In genomic region chr3:57692134-57692403, GRCh38 we compare ENCODE assay signal across 8 cellular contexts. TPM values are rescaled to one million over a fixed set of nuclear protein-coding genes. Genes with fewer than 3 reads are reported as not detected.
A peak's percentile ranks its signal among the peaks of the same experiment; 100 is the strongest.
DNase-seq lines count a peak whose midpoint lies in the region; ATAC-seq, FAIRE-seq and TF ChIP-seq lines count a peak whose summit lies in the region.
"Not testable (repeated sequence)": the region's sequence is repeated elsewhere in the genome, so short reads cannot be mapped to it uniquely, and the experiment has no call there.

No MANE protein-coding gene starts in this region.

- not testable (repeated sequence) for H2BK5ac ChIP-seq in mesenchymal stem cell (ENCODE audit: low read depth, low read length, poor library complexity, severe bottlenecking)

- TF ChIP-seq RAD21 in GM12878 (IDR thresholded peaks at IDR 0.05; ENCODE audit: insufficient read depth, low read depth, low read length), result not testable (repeated sequence)

- in situ Hi-C loops in GM12878 (cut with MboI), result not testable (repeated sequence)

- intact Hi-C loops in A673 (cut with micrococcal nuclease; ENCODE audit: unreplicated experiment), result not testable (repeated sequence)
- intact Hi-C loops in GM12878 (cut with micrococcal nuclease; ENCODE audit: unreplicated experiment), result loop anchor here (1.0 to 5.0 kb wide), 3 partner anchors 21 to 135 kb away; partner anchors contain the start of genes ARF4 and PDE12

- not testable (repeated sequence) for H3K79me1 ChIP-seq in mesenchymal stem cell (replicated peaks; ENCODE audit: low read length, poor library complexity, severe bottlenecking)

- not testable (repeated sequence) for H2BK120ac ChIP-seq in mesenchymal stem cell (ENCODE audit: low read depth, low read length)

- H3K4me2 ChIP-seq in KMS-11 (peak overlapping the region; percentile 54; the same call in 1 of the 2 replicates), GM12878 (ENCODE audit: control insufficient read depth, insufficient read depth) (peak overlapping the region; percentile 68), mesenchymal stem cell (ENCODE audit: low read length, poor library complexity, severe bottlenecking) (peak overlapping the region; percentile 62)

- DNase-seq in A673 (ENCODE audit: low spot score); GM12878 (ENCODE audit: low read depth, low spot score); fibroblast of the aortic adventitia (ENCODE audit: low read depth); mesenchymal stem cell; skeletal muscle cell (ENCODE audit: low read depth): not testable (repeated sequence)
- DNase-seq in T-helper 9 cell, result peak; percentile 7

- not testable (repeated sequence) for H3K4me1 ChIP-seq in A673 (ENCODE audit: insufficient read depth, low read length, poor library complexity, severe bottlenecking); mesenchymal stem cell (ENCODE audit: control insufficient read depth, insufficient read depth, low read depth, low read length)
- H3K4me1 ChIP-seq in KMS-11 (ENCODE audit: low read depth, poor library complexity, severe bottlenecking), result peaks cover 39% of the 10 kb centered on the region
- peaks cover 15% of the 10 kb centered on the region; the same call in 1 of the 2 replicates for H3K4me1 ChIP-seq in GM12878 (ENCODE audit: control insufficient read depth, insufficient read depth, low read length)

- not testable (repeated sequence) for H3K27ac ChIP-seq in A673 (ENCODE audit: low read depth, low read length, poor library complexity, severe bottlenecking)
- peak overlapping the region; percentile 74; the same call in 1 of the 2 replicates for H3K27ac ChIP-seq in KMS-11
- H3K27ac ChIP-seq in GM12878 (ENCODE audit: control insufficient read depth, insufficient read depth), result peak overlapping the region; percentile 88
- peak overlapping the region; percentile 33 for H3K27ac ChIP-seq in mesenchymal stem cell (ENCODE audit: low read length, poor library complexity, severe bottlenecking)

- H3K23ac ChIP-seq in mesenchymal stem cell (ENCODE audit: low read length in 2 of 2), result not testable (repeated sequence)

- not testable (repeated sequence) for H3K27me3 ChIP-seq in A673 (replicated peaks; ENCODE audit: insufficient read depth, low read depth, low read length, poor library complexity); KMS-11 (ENCODE audit: insufficient read depth, low read depth); GM12878 (replicated peaks in 1 of 2; ENCODE audit: control insufficient read depth in 2 of 2, insufficient read depth in 2 of 2, low read length in 1 of 2); mesenchymal stem cell (ENCODE audit: control insufficient read depth in 1 of 2, insufficient read depth in 1 of 2, low read length in 2 of 2)

- peak overlapping the region in 1 of 2 experiments; percentile 11 for H3K18ac ChIP-seq in mesenchymal stem cell (ENCODE audit: low read depth in 1 of 2, low read length in 2 of 2)

- H3K9ac ChIP-seq in KMS-11, result peak overlapping the region; percentile 88; the same call in 1 of the 2 replicates
- peak overlapping the region; percentile 80 for H3K9ac ChIP-seq in GM12878 (ENCODE audit: control insufficient read depth, insufficient read depth, low read length)
- peak overlapping the region; percentile 97 for H3K9ac ChIP-seq in mesenchymal stem cell (ENCODE audit: low read length)

- H2AK5ac ChIP-seq in mesenchymal stem cell (ENCODE audit: low read length, severe bottlenecking), result not testable (repeated sequence)

- TF ChIP-seq POLR2A in GM12878 (IDR thresholded peaks at IDR 0.05; ENCODE audit: low read depth, low read length), result not testable (repeated sequence)

- SMC1A ChIA-PET in GM12878 (lab: Charles Lee; ENCODE audit: uncharacterized antibody, unreplicated experiment), result interaction anchor here (2.2 to 7.7 kb wide), 3 partner anchors 13 to 134 kb away, joined by 11 to 68 read pairs (median 18); no protein-coding TSS in a partner anchor

- not testable (repeated sequence) for H2BK15ac ChIP-seq in mesenchymal stem cell (ENCODE audit: low read depth, poor library complexity, severe bottlenecking)

- H3K36me3 ChIP-seq in A673 (ENCODE audit: insufficient read depth, low read length, poor library complexity, severe bottlenecking); KMS-11 (ENCODE audit: insufficient read depth); GM12878 (ENCODE audit: control insufficient read depth in 2 of 2, insufficient read depth in 2 of 2, low read length in 1 of 2); mesenchymal stem cell (ENCODE audit: control insufficient read depth in 1 of 2, insufficient read depth in 2 of 2, low read depth in 1 of 2, low read length in 2 of 2): not testable (repeated sequence)

- RAD21 ChIA-PET in GM12878 (lab: Charles Lee; ENCODE audit: unreplicated experiment), result interaction anchor here (1.0 to 3.5 kb wide), 3 partner anchors 21 to 94 kb away, joined by 4 to 22 read pairs (median 4); partner anchors contain the start of gene SLMAP

- CTCF ChIA-PET in A673 (lab: Charles Lee); GM12878 (lab: Yijun Ruan, JAX): not testable (repeated sequence)

- H4K20me1 ChIP-seq in KMS-11 (ENCODE audit: insufficient read depth); GM12878 (ENCODE audit: control insufficient read depth, insufficient read depth): not testable (repeated sequence)

- TF ChIP-seq CTCF in A673 (conservative IDR thresholded peaks at IDR 0.05; ENCODE audit: low read depth, low read length); KMS-11 (conservative IDR thresholded peaks at IDR 0.05; ENCODE audit: low read depth, low read length); GM12878 (IDR thresholded peaks at IDR 0.05 in 2 of 3, conservative IDR thresholded peaks at IDR 0.05 in 1 of 3; ENCODE audit: control insufficient read depth in 2 of 3, extremely low read depth in 1 of 3, insufficient read depth in 1 of 3, low read depth in 3 of 3, low read length in 3 of 3); fibroblast of the aortic adventitia (IDR thresholded peaks at IDR 0.05; ENCODE audit: insufficient read depth, low read length): not testable (repeated sequence)

- POLR2A ChIA-PET in A673 (lab: Charles Lee; ENCODE audit: low non-redundant PET), result not testable (repeated sequence)
- POLR2A ChIA-PET in GM12878 (lab: Charles Lee), result interaction anchor here (0.6 to 5.6 kb wide), 3 partner anchors 21 to 663 kb away, joined by 3 to 39 read pairs (median 14); partner anchors contain the start of gene ARF4

- BruUV-seq in A673 (replicated peaks; lab: Mats Ljungman, UMichigan); GM12878 (replicated peaks; lab: Mats Ljungman, UMichigan): not testable (repeated sequence)

- H3K14ac ChIP-seq in mesenchymal stem cell (ENCODE audit: low read length in 2 of 2), result not testable (repeated sequence)

- H2BK12ac ChIP-seq in mesenchymal stem cell (ENCODE audit: low read length in 2 of 2), result not testable (repeated sequence)

- 0% methylated on average over 5 of the region's 9 CpGs for WGBS in GM12878 (ENCODE audit: insufficient coverage, insufficient replicate concordance, low lambda C conversion rate, missing lambda C conversion rate)
- 2% methylated on average over 4 of the region's 9 CpGs for WGBS in mesenchymal stem cell

- H4K91ac ChIP-seq in mesenchymal stem cell (ENCODE audit: low read length), result not testable (repeated sequence)

- FAIRE-seq in GM12878 (lab: Jason Lieb, UNC), result not testable (repeated sequence)

- H3K4ac ChIP-seq in mesenchymal stem cell (ENCODE audit: low read depth in 1 of 2, low read length in 2 of 2), result not testable (repeated sequence)

- TF ChIP-seq EP300 in GM12878 (IDR thresholded peaks at IDR 0.05; ENCODE audit: borderline replicate concordance in 1 of 2, control insufficient read depth in 1 of 2, low read depth in 2 of 2, low read length in 2 of 2), result not testable (repeated sequence)

- H3K79me2 ChIP-seq in KMS-11 (ENCODE audit: insufficient read depth, low read depth) (peaks cover 38% of the 10 kb centered on the region), GM12878 (ENCODE audit: control insufficient read depth, insufficient read depth, low read length) (peaks cover 41% of the 10 kb centered on the region)

- not testable (repeated sequence) for H3K9me3 ChIP-seq in A673 (ENCODE audit: low read depth, low read length, poor library complexity, severe bottlenecking); GM12878 (replicated peaks; ENCODE audit: control insufficient read depth, insufficient read depth, low read length); mesenchymal stem cell (ENCODE audit: control insufficient read depth, low read length)

- peak overlapping the region; percentile 73; the same call in 1 of the 2 replicates for H2AFZ ChIP-seq in KMS-11 (ENCODE audit: low read depth)
- H2AFZ ChIP-seq in GM12878 (ENCODE audit: control insufficient read depth, low read depth, low read length), result peak overlapping the region; percentile 43
- H2AFZ ChIP-seq in mesenchymal stem cell (ENCODE audit: low read depth, low read length), result not testable (repeated sequence)

- ATAC-seq in GM19324 (IDR thresholded peaks at IDR 0.05; ENCODE audit: low FRiP score, unreplicated experiment), result peak; percentile 1
- not testable (repeated sequence) for ATAC-seq in GM12878

- H3K4me3 ChIP-seq in A673 (ENCODE audit: low read depth, low read length, poor library complexity, severe bottlenecking) (peak overlapping the region; percentile 75), KMS-11 (IDR thresholded peaks at IDR 0.05; ENCODE audit: insufficient read depth, low read depth, low read length) (peak overlapping the region; percentile 46), GM12878 (peak overlapping the region; percentile 72), fibroblast of the aortic adventitia (ENCODE audit: low read depth, low read length) (peak overlapping the region; percentile 85), mesenchymal stem cell (ENCODE audit: insufficient read depth in 1 of 2, low read depth in 1 of 2, low read length in 2 of 2) (peak overlapping the region; percentile 34 to 94), skeletal muscle cell (ENCODE audit: low read depth, low read length) (peak overlapping the region; percentile 81)

- H4K8ac ChIP-seq in mesenchymal stem cell (ENCODE audit: low read length), result not testable (repeated sequence)

RNA-seq across cellular contexts. Expression of gene DENND6A, which starts 0.8 kb away (rescaled TPM):
- total RNA-seq in A673 (2021), result 22.1 and 22.5 TPM in 2 replicates
- 35.1 and 47.7 TPM in 2 replicates for total RNA-seq in GM12878 (2013; cell fraction: nucleolus; rRNA removed)
- total RNA-seq in GM12878 (2014; rRNA removed), result 10.9 and 20.2 TPM in 2 replicates
- total RNA-seq in GM12878 (2014; rRNA removed; fragmentation: Illumina TruSeq; extraction: Trizol), result 13.6 and 17.5 TPM in 2 replicates
- total RNA-seq in GM12878 (2021), result 13.0 and 15.3 TPM in 2 replicates
- 2.8 TPM for polyA plus RNA-seq in GM12878 (2011; ENCODE audit: low read depth)
- polyA plus RNA-seq in GM12878 (2011; rRNA removed), result 14.0 and 18.6 TPM in 2 replicates
- polyA plus RNA-seq in GM12878 (2011; cell fraction: cytosol; rRNA removed), result 7.3 and 7.6 TPM in 2 replicates
- 7.7 and 9.6 TPM in 2 replicates for polyA plus RNA-seq in GM12878 (2011; cell fraction: nucleus; rRNA removed)
- 5.8 and 11.1 TPM in 2 replicates for polyA plus RNA-seq in GM12878 (2012)
- 8.5 and 8.8 TPM in 2 replicates for polyA plus RNA-seq in GM12878 (2014; fragmentation: Illumina TruSeq; extraction: Trizol)
- polyA plus RNA-seq in GM12878 (2014; fragmentation: Nextera tagmentation; extraction: Ambion mirVana), result 1 to 10 TPM; 1.8 to 3.5 TPM
- 6.7 and 7.8 TPM in 2 replicates for polyA plus RNA-seq in GM12878 (2014; rRNA removed)
- 10 to 100 TPM in 1 of 2 experiments, 1 to 10 TPM in 1; 9.7 to 11.1 TPM for polyA plus RNA-seq in GM12878 (2016; fragmentation: Nextera tagmentation; extraction: Ambion mirVana)
- 14.7 and 18.6 TPM in 2 replicates for polyA minus RNA-seq in GM12878 (2011; rRNA and poly(A)+ RNA removed)
- polyA minus RNA-seq in GM12878 (2011; cell fraction: cytosol; rRNA and poly(A)+ RNA removed), result 8.7 and 8.9 TPM in 2 replicates
- polyA minus RNA-seq in GM12878 (2011; cell fraction: nucleus; rRNA and poly(A)+ RNA removed), result 6.2 and 7.1 TPM in 2 replicates
- total RNA-seq in fibroblast of the aortic adventitia (ENCODE audit: low replicate concordance), result 21.0 and 35.2 TPM in 2 replicates
- 11.0 TPM for polyA plus RNA-seq in mesenchymal stem cell (2013, experiment 1 of 2)
- polyA plus RNA-seq in mesenchymal stem cell (2013, experiment 2 of 2), result 13.2 TPM
